In genomic region chr15:72397780-72398179, GRCh38 we compare ENCODE assay signal across 29 cellular contexts. TPM values are rescaled to one million over a fixed set of nuclear protein-coding genes. Genes with fewer than 3 reads are reported as not detected.
"Had no signal": no experiment of that assay in that cellular context is flagged by ENCODE, and none has a peak within 500 bp of the region (broad histone marks: within the 10 kb centered on the region; RNA-seq: fewer than 3 reads in every experiment).

No MANE protein-coding gene starts in this region.

- H3K4me2 ChIP-seq: hepatocyte had no signal

- H3K36me3 ChIP-seq: pancreas, spleen, tibial artery, upper lobe of left lung, vagina had no signal

- H2AFZ ChIP-seq: hepatocyte had no signal

- DNase-seq: effector CD4-positive, alpha-beta T cell; endodermal cell; foreskin melanocyte; head of caudate nucleus; kidney; left cardiac atrium; left ventricle myocardium superior; mesendoderm; naive B cell; occipital lobe; pancreas; psoas muscle; retina; spleen; stimulated activated CD4-positive, alpha-beta T cell treated with anti-CD3 and anti-CD28 coated beads, Interleukin-15, amount 100 ng/mL, for 24 hours; stimulated activated CD4-positive, alpha-beta T cell treated with anti-CD3 and anti-CD28 coated beads, Interleukin-1b, Interleukin-23, amount 100 ng/mL, for 48 hours; stimulated activated CD4-positive, alpha-beta T cell treated with anti-CD3 and anti-CD28 coated beads, Interleukin-4, amount 100 ng/mL, for 24 hours; tibial artery; upper lobe of left lung had no signal

- FAIRE-seq: endothelial cell of umbilical vein, kidney, pancreas had no signal

- H3K9me3 ChIP-seq: pancreas, psoas muscle, spleen, tibial artery, upper lobe of left lung, vagina had no signal

- H3K27ac ChIP-seq: hepatocyte, pancreas, psoas muscle, spleen, tibial artery, upper lobe of left lung, vagina had no signal

- H3K27me3 ChIP-seq: pancreas, upper lobe of left lung, vagina had no signal

- H3K4me1 ChIP-seq: pancreas, psoas muscle, spleen, tibial artery, upper lobe of left lung, vagina had no signal

- H3K79me2 ChIP-seq: hepatocyte had no signal

- H3K4me3 ChIP-seq: hepatocyte, lung, pancreas, psoas muscle, spleen, tibial artery, upper lobe of left lung, vagina had no signal

- ATAC-seq: left cardiac atrium; left ventricle myocardium superior; pancreas; psoas muscle; sciatic nerve; stimulated activated memory B cell treated with anti-CD40 and anti-IgM and Interleukin-4, amounts not matched to agents 10 μg/mL and 1 μg/mL and 100 μg/mL, for 72 hours had no signal

RNA-seq across cellular contexts. Expression of gene TMEM202, which starts 0.3 kb away (rescaled TPM):
- total RNA-seq: dermis microvascular lymphatic vessel endothelial cell, endodermal cell, endothelial cell of umbilical vein, hepatocyte, kidney, left cardiac atrium, left ventricle myocardium superior, lung, occipital lobe, pancreas, psoas muscle, sciatic nerve, skeletal muscle tissue, spleen, temporal lobe, upper lobe of left lung, vagina had no signal
- polyA plus RNA-seq: endothelial cell of umbilical vein, esophagus, hepatocyte, lung, pancreas, psoas muscle, spleen had no signal
